ENCODE assay signal across 9 cellular contexts in genomic region chr5:141635646-141636045, GRCh38. TPM values are rescaled to one million over a fixed set of nuclear protein-coding genes. Genes with fewer than 3 reads are reported as not detected.
DNase-seq lines count a peak whose midpoint lies in the region; ATAC-seq and TF ChIP-seq lines count a peak whose summit lies in the region.
"Had no signal": no experiment of that assay in that cellular context is flagged by ENCODE, and none has a peak within 500 bp of the region (broad histone marks: within the 10 kb centered on the region; RNA-seq: fewer than 3 reads in every experiment).

No MANE protein-coding gene starts in this region.

- no peak for DNase-seq in GM06990 (ENCODE audit: extremely low read depth, insufficient read length)
- DNase-seq in SK-N-MC (ENCODE audit: low read depth, low spot score) = no peak
- DNase-seq in esophagus squamous epithelium (lab: John Stamatoyannopoulos, UW) = no peak
- DNase-seq in NCI-H510A treated with DMSO at 0.1 percent for 48 hours (lab: John Stamatoyannopoulos, UW) = no peak
- DNase-seq: NCI-H2227 treated with DMSO at 0.1 percent for 48 hours had no signal

- ATAC-seq in GM19351 (IDR thresholded peaks at IDR 0.05; ENCODE audit: unreplicated experiment) (no peak), GM21737 (IDR thresholded peaks at IDR 0.05; ENCODE audit: unreplicated experiment) (no peak), HG03469 (IDR thresholded peaks at IDR 0.05; ENCODE audit: unreplicated experiment) (no peak)

- intact Hi-C loops in esophagus squamous epithelium (cut with DNase I) = no loop called here

- H3K36me3 ChIP-seq in GM06990 (ENCODE audit: control insufficient read depth, insufficient read depth, low read length) (peaks cover 3% of the 10 kb centered on the region), SK-N-MC (ENCODE audit: insufficient read depth, low read length) (peaks cover 26% of the 10 kb centered on the region), esophagus squamous epithelium (peaks cover 0 to 34% (median 0%) of the 10 kb centered on the region in 3 donors), rectal smooth muscle tissue (ENCODE audit: control insufficient read depth, insufficient read depth, low read length) (no peaks in the 10 kb centered on the region)

- no peaks in the 10 kb centered on the region for H3K9me3 ChIP-seq in SK-N-MC (ENCODE audit: low read depth, low read length)
- no peaks in the 10 kb centered on the region for H3K9me3 ChIP-seq in esophagus squamous epithelium

- TF ChIP-seq POLR2A in esophagus squamous epithelium (IDR thresholded peaks at IDR 0.05) = no peak

- peaks cover 26 to 50% (median 31%) of the 10 kb centered on the region in 3 donors for H3K4me1 ChIP-seq in esophagus squamous epithelium
- H3K4me1 ChIP-seq in rectal smooth muscle tissue (ENCODE audit: control insufficient read depth, insufficient read depth, low read length) = peaks cover 19% of the 10 kb centered on the region

- WGBS in esophagus squamous epithelium, 2 donors = 45 to 62% methylated on average over 7 of the region's 7 CpGs

- H3K27me3 ChIP-seq in GM06990 (replicated peaks; ENCODE audit: control insufficient read depth, insufficient read depth, low read length) (no peaks in the 10 kb centered on the region), esophagus squamous epithelium (no peaks in the 10 kb centered on the region), rectal smooth muscle tissue (ENCODE audit: control insufficient read depth, insufficient read depth, low read length) (no peaks in the 10 kb centered on the region)

- H3K9ac ChIP-seq in SK-N-MC (ENCODE audit: insufficient read length) (peak overlapping the region; percentile 96), rectal smooth muscle tissue (ENCODE audit: low read length) (no peak overlapping the region)

- peak overlapping the region; percentile 91 for H3K4me3 ChIP-seq in GM06990 (replicated peaks; ENCODE audit: low read depth, low read length)
- H3K4me3 ChIP-seq in SK-N-MC = peak overlapping the region; percentile 99
- peak overlapping the region; percentile 77 to 94 (median 88) for H3K4me3 ChIP-seq in esophagus squamous epithelium
- peak overlapping the region; percentile 99 for H3K4me3 ChIP-seq in rectal smooth muscle tissue (ENCODE audit: low read length)

- no peak for TF ChIP-seq CTCF in GM06990 (IDR thresholded peaks at IDR 0.05; ENCODE audit: insufficient read depth, low read length, poor library complexity, severe bottlenecking)
- no peak for TF ChIP-seq CTCF in esophagus squamous epithelium (IDR thresholded peaks at IDR 0.05)

- H3K27ac ChIP-seq in SK-N-MC = no peak overlapping the region
- peak overlapping the region in 3 of 4 donors; percentile 86 to 93 (median 92) for H3K27ac ChIP-seq in esophagus squamous epithelium
- H3K27ac ChIP-seq in rectal smooth muscle tissue (ENCODE audit: low read depth, low read length) = no peak overlapping the region

RNA-seq across cellular contexts. Expression of gene HDAC3, which starts 1.0 kb away (rescaled TPM):
- total RNA-seq in esophagus squamous epithelium = 10 to 100 TPM; 33.0 to 60.8 (median 40.4) TPM

RNA-seq across cellular contexts. Expression of gene RELL2, which starts 1.2 kb away (rescaled TPM):
- 10 to 100 TPM in 1 of 4 donors, 1 to 10 TPM in 3; 4.3 to 10.4 (median 6.4) TPM for total RNA-seq in esophagus squamous epithelium

RNA-seq across cellular contexts. Expression of gene FCHSD1, which starts 15.6 kb away (rescaled TPM):
- total RNA-seq in esophagus squamous epithelium = 10 to 100 TPM in 2 of 4 donors, 1 to 10 TPM in 2; 6.0 to 27.7 (median 10.4) TPM

RNA-seq across cellular contexts. Expression of gene DIAPH1, which starts 16.8 kb away (rescaled TPM):
- 100 to 1,000 TPM in 3 of 4 donors, 10 to 100 TPM in 1; 63.0 to 157 (median 124) TPM for total RNA-seq in esophagus squamous epithelium

RNA-seq across cellular contexts. Expression of gene ARAP3, which starts 46.4 kb away (rescaled TPM):
- total RNA-seq in esophagus squamous epithelium = 1 to 10 TPM; 1.1 to 5.9 (median 2.4) TPM

Comparison
In these comparisons a context has a peak if more than half of its experiments do, and no peak if none do; other contexts are left out.
1. H3K27ac ChIP-seq: peak in esophagus squamous epithelium (3 of 4); none in SK-N-MC (single experiment) and rectal smooth muscle tissue (single experiment).
2. Peak in every context shown above with its lines, with median percentiles within 50 percentile points of each other: H3K4me3 ChIP-seq.